ENCODE assay signal across 8 cellular contexts in the genomic region with DNA sequence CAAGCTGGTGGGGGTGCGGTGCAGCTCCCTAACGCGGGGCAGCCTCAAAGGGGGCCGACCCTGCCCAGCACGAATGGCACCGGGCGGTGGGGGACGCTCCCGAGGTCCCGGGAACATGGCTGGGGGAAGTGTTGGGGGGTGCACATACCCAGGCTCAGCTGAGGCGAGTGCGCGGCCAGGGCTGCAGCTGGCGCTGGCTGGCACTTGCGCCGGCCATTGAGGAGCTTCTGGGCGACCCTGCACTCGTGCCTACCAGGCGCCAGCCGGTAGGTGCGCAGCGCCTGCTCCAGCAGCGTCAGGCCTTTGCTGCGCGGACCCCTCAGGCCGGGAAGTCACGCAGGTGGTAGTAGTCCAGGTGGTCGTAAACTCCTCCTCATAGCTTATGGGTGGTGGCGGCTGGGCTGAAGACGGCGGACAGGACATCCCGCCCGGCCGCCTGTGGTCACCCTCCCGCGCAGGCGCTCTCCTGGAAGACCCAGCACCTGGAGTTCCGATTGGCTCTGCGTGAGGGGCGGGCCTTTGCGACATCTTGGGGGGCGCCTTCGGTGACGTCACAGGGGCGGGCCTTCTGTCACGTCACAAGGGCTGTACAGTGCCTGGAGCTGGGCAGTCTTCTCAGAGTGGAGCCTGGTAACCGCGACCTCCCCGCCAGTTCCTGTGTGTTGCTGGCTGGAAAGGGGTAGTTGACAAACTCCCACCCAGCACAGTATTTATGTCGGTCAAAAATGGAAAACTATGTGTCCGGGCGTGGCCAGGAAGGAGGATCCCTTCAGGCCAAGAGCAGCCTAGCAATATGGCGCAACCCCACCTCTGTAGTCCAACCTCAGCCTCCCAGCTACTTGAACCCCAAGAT.
DNase-seq lines count a peak whose midpoint lies in the region; ATAC-seq and TF ChIP-seq lines count a peak whose summit lies in the region.
"Not testable (repeated sequence)": the region's sequence is repeated elsewhere in the genome, so short reads cannot be mapped to it uniquely, and the experiment has no call there.

No MANE protein-coding gene starts in this region.

- peak overlapping the region; percentile 93 for H3K27ac Mint-ChIP-seq in activated T-cell treated with anti-CD3 and anti-CD28 coated beads, Interleukin-2, amount 50 U/mL, for 24 hours

- H3K36me3 Mint-ChIP-seq in activated T-cell treated with anti-CD3 and anti-CD28 coated beads, Interleukin-2, amount 50 U/mL, for 24 hours (ENCODE audit: low read depth) = peaks cover 22% of the 10 kb centered on the region

- H3K27me3 Mint-ChIP-seq in activated T-cell treated with anti-CD3 and anti-CD28 coated beads, Interleukin-2, amount 50 U/mL, for 24 hours = not testable (repeated sequence)

- H3K4me3 ChIP-seq in epithelial cell of proximal tubule (ENCODE audit: low read depth, low read length) = peak overlapping the region; percentile 71

- TF ChIP-seq CTCF in epithelial cell of proximal tubule (conservative IDR thresholded peaks at IDR 0.05; ENCODE audit: low read depth, low read length) = not testable (repeated sequence)

- H3K9me3 Mint-ChIP-seq in activated T-cell treated with anti-CD3 and anti-CD28 coated beads, Interleukin-2, amount 50 U/mL, for 24 hours = not testable (repeated sequence)

- DNase-seq in D341Med (ENCODE audit: low spot score) (peak; percentile 83), HT-29 (ENCODE audit: low spot score) (peak; percentile 97), OCI-M1 (lab: John Stamatoyannopoulos, UW) (peak; percentile 98), epithelial cell of proximal tubule (ENCODE audit: low read depth) (peak; percentile 25), mucosa of gallbladder (ENCODE audit: low spot score) (peak; percentile 97)
- DNase-seq in activated T-cell treated with anti-CD3 and anti-CD28 coated beads, Interleukin-2, amount 50 U/mL, for 24 hours = peak; percentile 96
- peak; percentile 81 to 87 for DNase-seq in stimulated activated CD8-positive, alpha-beta memory T cell treated with anti-CD3 and anti-CD28 coated beads, Interleukin-2, amount 100 ng/mL, for 48 hours (ENCODE audit: low read depth in 2 of 2)

- peak overlapping the region; percentile 93 for H3K4me3 Mint-ChIP-seq in activated T-cell treated with anti-CD3 and anti-CD28 coated beads, Interleukin-2, amount 50 U/mL, for 24 hours

- H3K4me1 Mint-ChIP-seq in activated T-cell treated with anti-CD3 and anti-CD28 coated beads, Interleukin-2, amount 50 U/mL, for 24 hours (ENCODE audit: low read depth) = not testable (repeated sequence)

- ATAC-seq in GM21381 (IDR thresholded peaks at IDR 0.05; ENCODE audit: unreplicated experiment) = peak; percentile 99

Comparison
In these comparisons a context has a peak if more than half of its experiments do, and no peak if none do; other contexts are left out.
1. Peak in every context shown above with its lines: DNase-seq, ATAC-seq and H3K4me3 ChIP-seq.
2. DNase-seq: peak in every context shown above with its lines; median percentile 98 in OCI-M1; 97 in HT-29; 97 in mucosa of gallbladder; 96 in activated T-cell treated with anti-CD3 and anti-CD28 coated beads, Interleukin-2, amount 50 U/mL, for 24 hours; 84 in stimulated activated CD8-positive, alpha-beta memory T cell treated with anti-CD3 and anti-CD28 coated beads, Interleukin-2, amount 100 ng/mL, for 48 hours; 83 in D341Med; 25 in epithelial cell of proximal tubule.